Comparison of ENCODE assay signal across 8 cellular contexts in the genomic region with DNA sequence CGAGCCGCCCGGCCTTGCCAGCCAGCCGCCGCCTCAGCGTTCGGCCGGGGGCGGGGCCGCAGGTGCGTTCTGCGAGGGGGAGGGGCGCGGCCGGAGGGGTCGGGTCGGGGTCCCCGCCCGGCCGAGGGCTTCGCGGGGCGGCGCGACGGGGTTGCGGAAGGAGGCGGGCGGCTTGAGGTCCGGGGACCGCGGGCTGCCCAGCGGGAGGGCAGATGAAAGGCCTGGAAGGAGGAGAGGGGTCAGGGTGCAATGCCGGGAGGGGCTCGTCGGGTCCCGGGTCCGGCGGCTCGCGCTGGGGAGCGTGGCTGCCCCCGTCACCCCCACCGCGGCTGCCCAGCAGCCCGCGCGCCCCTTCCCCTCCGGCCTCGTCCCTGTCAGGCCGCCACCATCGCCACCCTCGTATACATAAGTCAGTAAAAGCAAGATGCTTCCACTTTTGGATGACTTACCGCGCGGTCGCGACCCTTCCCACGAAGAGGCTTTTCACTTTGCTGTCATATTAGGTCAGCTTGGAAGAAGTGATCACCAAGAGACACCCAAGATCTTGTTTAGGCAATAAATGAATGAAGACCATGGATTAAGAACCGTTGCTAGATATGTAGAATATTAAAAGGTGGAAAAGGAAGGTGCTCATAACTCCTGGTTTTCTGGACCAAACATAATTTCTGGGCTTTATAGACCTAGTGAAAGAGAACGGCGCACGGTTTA. TPM values are rescaled to one million over a fixed set of nuclear protein-coding genes. Genes with fewer than 3 reads are reported as not detected.
A peak's percentile ranks its signal among the peaks of the same experiment; 100 is the strongest.
DNase-seq lines count a peak whose midpoint lies in the region; ATAC-seq and TF ChIP-seq lines count a peak whose summit lies in the region.

No MANE protein-coding gene starts in this region.

- intact Hi-C loops in activated T-helper 2 cell treated with anti-CD3 and anti-CD28 coated beads, Interferon-gamma antibody, Interleukin-2, Interleukin-4, amounts not matched to agents 10 μg/mL and 5 μg/mL and 100 μg/mL, durations not matched to agents 14 hours and 24 hours and 36 hours (cut with micrococcal nuclease): loop anchor here (5.0 kb wide), 1 partner anchor 544 kb away; a partner anchor contains a TSS
- intact Hi-C loops in left ventricle myocardium inferior (cut with micrococcal nuclease): loop anchor here (10.0 kb wide), 1 partner anchor 53 kb away; no protein-coding TSS in a partner anchor

- H3K27ac Mint-ChIP-seq in activated T-helper 2 cell treated with anti-CD3 and anti-CD28 coated beads, Interferon-gamma antibody, Interleukin-2, Interleukin-4, amounts not matched to agents 10 μg/mL and 5 μg/mL and 100 μg/mL, durations not matched to agents 14 hours and 24 hours and 36 hours: peak overlapping the region; percentile 46

- H3K4me3 Mint-ChIP-seq in activated T-helper 2 cell treated with anti-CD3 and anti-CD28 coated beads, Interferon-gamma antibody, Interleukin-2, Interleukin-4, amounts not matched to agents 10 μg/mL and 5 μg/mL and 100 μg/mL, durations not matched to agents 14 hours and 24 hours and 36 hours (ENCODE audit: low read depth): peak overlapping the region; percentile 100

- H3K4me1 Mint-ChIP-seq in activated T-helper 2 cell treated with anti-CD3 and anti-CD28 coated beads, Interferon-gamma antibody, Interleukin-2, Interleukin-4, amounts not matched to agents 10 μg/mL and 5 μg/mL and 100 μg/mL, durations not matched to agents 14 hours and 24 hours and 36 hours (ENCODE audit: low read depth): peaks cover 22% of the 10 kb centered on the region

- peaks cover 20% of the 10 kb centered on the region for H3K36me3 Mint-ChIP-seq in activated T-helper 2 cell treated with anti-CD3 and anti-CD28 coated beads, Interferon-gamma antibody, Interleukin-2, Interleukin-4, amounts not matched to agents 10 μg/mL and 5 μg/mL and 100 μg/mL, durations not matched to agents 14 hours and 24 hours and 36 hours (ENCODE audit: low read depth)

- H3K4me1 ChIP-seq in left ventricle myocardium inferior: peaks cover 58% of the 10 kb centered on the region

- no peaks in the 10 kb centered on the region for H3K27me3 ChIP-seq in left ventricle myocardium inferior (ENCODE audit: low read depth)

- no peak for TF ChIP-seq CTCF in AG10803 (conservative IDR thresholded peaks at IDR 0.05; ENCODE audit: low read length)
- TF ChIP-seq CTCF in left ventricle myocardium inferior (IDR thresholded peaks at IDR 0.05; ENCODE audit: borderline replicate concordance): no peak

- no peaks in the 10 kb centered on the region for H3K9me3 ChIP-seq in left ventricle myocardium inferior (replicated peaks)

- peak overlapping the region; percentile 72 for H3K4me3 ChIP-seq in AG10803 (ENCODE audit: low read length)
- H3K4me3 ChIP-seq in left ventricle myocardium inferior: peak overlapping the region; percentile 84
- H3K4me3 ChIP-seq in skeletal muscle cell (ENCODE audit: low read depth, low read length): peak overlapping the region; percentile 95

- peak; percentile 9 for ATAC-seq in GM19328 (IDR thresholded peaks at IDR 0.05; ENCODE audit: unreplicated experiment)
- peak; percentile 7 for ATAC-seq in HG03460 (IDR thresholded peaks at IDR 0.05; ENCODE audit: unreplicated experiment)
- ATAC-seq in HG03378 (IDR thresholded peaks at IDR 0.05; ENCODE audit: unreplicated experiment): no peak

- no peaks in the 10 kb centered on the region for H3K27me3 Mint-ChIP-seq in activated T-helper 2 cell treated with anti-CD3 and anti-CD28 coated beads, Interferon-gamma antibody, Interleukin-2, Interleukin-4, amounts not matched to agents 10 μg/mL and 5 μg/mL and 100 μg/mL, durations not matched to agents 14 hours and 24 hours and 36 hours (ENCODE audit: low read depth)

- no peaks in the 10 kb centered on the region for H3K36me3 ChIP-seq in left ventricle myocardium inferior

- H3K27ac ChIP-seq in left ventricle myocardium inferior (replicated peaks): peak overlapping the region; percentile 97

- no peaks in the 10 kb centered on the region for H3K9me3 Mint-ChIP-seq in activated T-helper 2 cell treated with anti-CD3 and anti-CD28 coated beads, Interferon-gamma antibody, Interleukin-2, Interleukin-4, amounts not matched to agents 10 μg/mL and 5 μg/mL and 100 μg/mL, durations not matched to agents 14 hours and 24 hours and 36 hours

- DNase-seq in AG10803 (ENCODE audit: low read depth) (no peak), left ventricle myocardium inferior (no peak), skeletal muscle cell (ENCODE audit: low read depth) (no peak), HT-29 (ENCODE audit: low spot score) (no peak)
- no peak for DNase-seq in activated T-helper 2 cell treated with anti-CD3 and anti-CD28 coated beads, Interferon-gamma antibody, Interleukin-2, Interleukin-4, amounts not matched to agents 10 μg/mL and 5 μg/mL and 100 μg/mL, durations not matched to agents 14 hours and 24 hours and 36 hours (ENCODE audit: low spot score)

RNA-seq across cellular contexts. Expression of a gene that starts 0.6 kb away (rescaled TPM):
- total RNA-seq in activated T-helper 2 cell treated with anti-CD3 and anti-CD28 coated beads, Interferon-gamma antibody, Interleukin-2, Interleukin-4, amounts not matched to agents 10 μg/mL and 5 μg/mL and 100 μg/mL, durations not matched to agents 14 hours and 24 hours and 36 hours: 259 and 265 TPM in 2 replicates
- total RNA-seq in left ventricle myocardium inferior: 150 TPM
- total RNA-seq in HT-29 (2014; rRNA removed; shearing (Covaris generic)): 91.6 and 113 TPM in 2 replicates
